In the genomic region with DNA sequence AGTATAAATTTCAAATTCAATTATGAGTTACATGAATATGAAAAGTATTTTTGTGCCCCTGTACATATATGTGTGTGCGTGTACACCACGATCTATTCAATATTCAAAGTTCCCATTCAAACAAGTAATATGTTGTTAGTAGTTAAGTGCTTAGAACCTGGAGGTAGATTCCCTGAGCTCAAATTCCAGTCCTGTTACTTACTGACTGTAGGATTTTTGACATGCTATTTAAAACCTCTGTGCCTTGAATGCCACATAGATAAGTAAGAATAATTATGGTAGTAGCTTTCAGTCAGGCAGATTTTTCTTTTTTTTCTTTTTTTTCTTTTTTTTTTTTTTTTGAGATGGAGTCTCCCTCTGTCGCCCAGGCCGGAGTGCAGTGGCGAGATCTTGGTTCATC, we compare ENCODE assay signal across 7 cellular contexts.
"Had no signal": no experiment of that assay in that cellular context is flagged by ENCODE, and none has a peak within 500 bp of the region (broad histone marks: within the 10 kb centered on the region; RNA-seq: fewer than 3 reads in every experiment).

No MANE protein-coding gene starts in this region.

- H2AFZ ChIP-seq: GM23338 had no signal

- H3K4me3 ChIP-seq: GM23338, K562 had no signal

- DNase-seq: H9, HCEC 1CT had no signal

- H3K9me3 Mint-ChIP-seq: GM23338, H9 had no signal

- H3K4me3 Mint-ChIP-seq: GM23338, H9 had no signal

- FAIRE-seq: H1, H54, HTR-8/SVneo, K562 had no signal

- H3K4me2 ChIP-seq: GM23338 had no signal

- H3K27ac Mint-ChIP-seq: GM23338, H9 had no signal

- ATAC-seq: GM23338 had no signal
